Comparison of ENCODE assay signal across 14 cellular contexts in the genomic region with DNA sequence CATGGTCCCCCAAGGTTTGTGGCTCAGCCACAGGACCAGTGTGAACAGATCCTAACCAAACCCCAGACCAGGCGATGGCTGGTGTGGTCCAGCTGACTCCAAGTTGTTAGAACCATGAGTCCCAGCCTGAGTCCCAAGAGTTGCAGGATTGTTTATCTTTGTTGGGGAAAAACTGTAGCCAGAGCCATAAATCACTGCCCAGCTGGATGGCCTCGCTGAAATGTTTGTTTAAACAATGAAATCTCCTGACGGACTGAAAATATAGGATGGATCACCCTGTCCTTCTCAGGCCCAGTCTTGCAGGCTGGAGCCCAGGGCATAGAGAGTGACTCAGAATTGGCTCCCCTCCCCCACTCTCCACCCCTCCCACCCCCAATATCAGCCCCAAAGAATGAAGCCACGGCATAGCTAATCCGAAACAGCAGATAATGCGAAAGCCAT. TPM values are rescaled to one million over a fixed set of nuclear protein-coding genes. Genes with fewer than 3 reads are reported as not detected.
A peak's percentile ranks its signal among the peaks of the same experiment; 100 is the strongest.
DNase-seq lines count a peak whose midpoint lies in the region; ATAC-seq, FAIRE-seq and TF ChIP-seq lines count a peak whose summit lies in the region.
"Had no signal": no experiment of that assay in that cellular context is flagged by ENCODE, and none has a peak within 500 bp of the region (broad histone marks: within the 10 kb centered on the region; RNA-seq: fewer than 3 reads in every experiment).

No MANE protein-coding gene starts in this region.

- no peak overlapping the region for H3K4me3 ChIP-seq in astrocyte (ENCODE audit: insufficient read depth, low read depth, low read length)
- no peak overlapping the region for H3K4me3 ChIP-seq in right atrium auricular region

- CTCF ChIA-PET in HEK293T (lab: Yijun Ruan, JAX): interaction anchor here (1.0 to 11.3 kb wide), 4 partner anchors 215 to 245 kb away, joined by 3 to 143 read pairs (median 50); no protein-coding TSS in a partner anchor

- H3K36me3 Mint-ChIP-seq in astrocyte (ENCODE audit: low read depth, unreplicated experiment): no peaks in the 10 kb centered on the region

- POLR2A ChIA-PET in HEK293T (lab: Yijun Ruan, JAX): interaction anchor here (0.6 to 3.2 kb wide), 4 partner anchors 38 to 216 kb away, joined by 3 to 23 read pairs (median 8); a partner anchor contains a TSS

- H3K36me3 ChIP-seq in astrocyte (ENCODE audit: insufficient read depth, low read length) (no peaks in the 10 kb centered on the region), right atrium auricular region (no peaks in the 10 kb centered on the region)

- H3K4me1 Mint-ChIP-seq in astrocyte (ENCODE audit: low read depth, unreplicated experiment): peaks cover 4% of the 10 kb centered on the region

- no peaks in the 10 kb centered on the region for H3K9me3 ChIP-seq in astrocyte (ENCODE audit: insufficient read depth, low read depth, low read length)
- no peaks in the 10 kb centered on the region for H3K9me3 ChIP-seq in right atrium auricular region

- DNase-seq in HEK293T (ENCODE audit: extremely low spot score) (no peak), astrocyte (ENCODE audit: low read depth) (peak; percentile 92), right atrium auricular region (ENCODE audit: low spot score) (no peak), stromal cell of bone marrow (ENCODE audit: low read depth) (peak; percentile 93), anterior cingulate cortex (lab: John Stamatoyannopoulos, UW) (no peak), NAMALWA (ENCODE audit: low spot score) (no peak), DMS153 treated with DMSO at 0.1 percent for 48 hours (lab: John Stamatoyannopoulos, UW; ENCODE audit: unreplicated experiment) (no peak)
- DNase-seq: activated CD4-positive, alpha-beta T cell treated with anti-CD3 and anti-CD28 coated beads for 1 hour; activated effector memory CD4-positive, alpha-beta T cell treated with Interleukin-2 at 50 U/mL for 16 hours; DMS153; NCI-H2029 treated with DMSO at 0.1 percent for 48 hours; nephron progenitor cell; stimulated activated naive CD8-positive, alpha-beta T cell treated with anti-CD3 and anti-CD28 coated beads, Interleukin-15, amount 100 ng/mL, for 72 hours had no signal

- peaks cover 18% of the 10 kb centered on the region for H3K27me3 Mint-ChIP-seq in astrocyte (ENCODE audit: low read depth, unreplicated experiment)

- no peak for ATAC-seq in GM18520 (IDR thresholded peaks at IDR 0.05; ENCODE audit: unreplicated experiment)
- ATAC-seq: stimulated activated naive CD8-positive, alpha-beta T cell treated with anti-CD3 and anti-CD28 coated beads, Interleukin-15, amount 100 ng/mL, for 72 hours had no signal

- FAIRE-seq in astrocyte (lab: Jason Lieb, UNC): no peak

- H3K9ac ChIP-seq in astrocyte (ENCODE audit: low read length): no peak overlapping the region

- H3K27ac ChIP-seq in astrocyte (ENCODE audit: low read depth, low read length) (no peak overlapping the region), right atrium auricular region (peak overlapping the region; percentile 19 to 56)

- no peak for TF ChIP-seq CTCF in astrocyte (IDR thresholded peaks at IDR 0.05; ENCODE audit: insufficient read depth, low read depth, low read length)
- TF ChIP-seq CTCF in right atrium auricular region (IDR thresholded peaks at IDR 0.05): no peak

- H3K27ac Mint-ChIP-seq in astrocyte (ENCODE audit: unreplicated experiment): no peak overlapping the region
- H3K27ac Mint-ChIP-seq: nephron progenitor cell; stimulated activated naive CD8-positive, alpha-beta T cell treated with anti-CD3 and anti-CD28 coated beads, Interleukin-15, amount 100 ng/mL, for 72 hours had no signal

- no peak overlapping the region for H3K4me3 Mint-ChIP-seq in astrocyte (ENCODE audit: unreplicated experiment)
- H3K4me3 Mint-ChIP-seq: nephron progenitor cell; stimulated activated naive CD8-positive, alpha-beta T cell treated with anti-CD3 and anti-CD28 coated beads, Interleukin-15, amount 100 ng/mL, for 72 hours had no signal

- H3K4me1 ChIP-seq in astrocyte (ENCODE audit: insufficient read depth, low read length) (peaks cover 2% of the 10 kb centered on the region), right atrium auricular region (peaks cover 0 to 14% of the 10 kb centered on the region in 2 donors)

- H2AFZ ChIP-seq in astrocyte (ENCODE audit: low read depth, low read length): no peak overlapping the region

- no peaks in the 10 kb centered on the region for H3K79me2 ChIP-seq in astrocyte (ENCODE audit: insufficient read depth, low read length)

- peaks cover 3% of the 10 kb centered on the region for H3K27me3 ChIP-seq in astrocyte (ENCODE audit: insufficient read depth, low read length)
- no peaks in the 10 kb centered on the region for H3K27me3 ChIP-seq in right atrium auricular region

- H3K4me2 ChIP-seq in astrocyte (ENCODE audit: low read length): peak overlapping the region; percentile 28

- H4K20me1 ChIP-seq in astrocyte (ENCODE audit: insufficient read depth, low read length): no peaks in the 10 kb centered on the region

- H3K9me3 Mint-ChIP-seq in astrocyte (ENCODE audit: unreplicated experiment): no peaks in the 10 kb centered on the region
- H3K9me3 Mint-ChIP-seq: nephron progenitor cell; stimulated activated naive CD8-positive, alpha-beta T cell treated with anti-CD3 and anti-CD28 coated beads, Interleukin-15, amount 100 ng/mL, for 72 hours had no signal

TF ChIP-seq in HEK293T, 16 proteins besides CTCF, POLR2A, EP300 and RAD21:
- no peak for TF ChIP-seq SP1 (IDR thresholded peaks at IDR 0.05)
- TF ChIP-seq, protein P1, sequence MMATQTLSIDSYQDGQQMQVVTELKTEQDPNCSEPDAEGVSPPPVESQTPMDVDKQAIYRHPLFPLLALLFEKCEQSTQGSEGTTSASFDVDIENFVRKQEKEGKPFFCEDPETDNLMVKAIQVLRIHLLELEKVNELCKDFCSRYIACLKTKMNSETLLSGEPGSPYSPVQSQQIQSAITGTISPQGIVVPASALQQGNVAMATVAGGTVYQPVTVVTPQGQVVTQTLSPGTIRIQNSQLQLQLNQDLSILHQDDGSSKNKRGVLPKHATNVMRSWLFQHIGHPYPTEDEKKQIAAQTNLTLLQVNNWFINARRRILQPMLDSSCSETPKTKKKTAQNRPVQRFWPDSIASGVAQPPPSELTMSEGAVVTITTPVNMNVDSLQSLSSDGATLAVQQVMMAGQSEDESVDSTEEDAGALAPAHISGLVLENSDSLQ (IDR thresholded peaks at IDR 0.05): peak; percentile 88

RNA-seq across cellular contexts. Expression of a gene that starts 36.4 kb away (rescaled TPM):
- total RNA-seq in astrocyte: 6.9 and 9.7 TPM in 2 replicates
- total RNA-seq in right atrium auricular region: 100 to 1,000 TPM in 1 of 2 donors, 10 to 100 TPM in 1; 66.0 to 128 TPM

Comparison
In these comparisons a context has a peak if more than half of its experiments do, and no peak if none do; other contexts are left out.
1. DNase-seq: peak in astrocyte (single experiment) and stromal cell of bone marrow (single experiment); none in HEK293T (single experiment), right atrium auricular region (single experiment), anterior cingulate cortex (0 of 58), NAMALWA (single experiment) and DMS153 treated with DMSO at 0.1 percent for 48 hours (single experiment).